19 cellular contexts compared by ENCODE assay signal in the genomic region with DNA sequence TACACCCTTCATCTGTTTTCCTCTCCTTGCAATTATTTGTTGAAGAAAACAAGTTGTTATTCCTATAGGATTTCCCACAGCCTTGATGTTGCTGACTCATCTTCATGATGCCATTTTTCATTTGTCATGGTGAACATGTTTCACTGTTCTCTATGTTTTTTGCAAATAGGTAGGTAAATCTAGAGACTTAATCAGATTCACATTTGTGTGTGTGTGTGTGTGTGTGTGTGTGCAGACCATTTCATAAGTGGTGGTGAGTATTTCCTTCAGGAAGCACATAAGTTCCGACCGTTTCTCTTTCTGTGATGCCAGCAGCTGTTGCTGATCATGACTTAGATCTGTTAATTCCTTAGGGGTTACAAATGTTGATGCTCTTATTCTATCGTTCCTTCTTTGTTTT.
DNase-seq lines count a peak whose midpoint lies in the region; ATAC-seq lines count a peak whose summit lies in the region.
"Had no signal": no experiment of that assay in that cellular context is flagged by ENCODE, and none has a peak within 500 bp of the region (broad histone marks: within the 10 kb centered on the region; RNA-seq: fewer than 3 reads in every experiment).

No MANE protein-coding gene starts in this region.

- peaks cover 0 to 15% (median 0%) of the 10 kb centered on the region in 11 experiments; a peak in 5 of 22 replicates for H3K36me3 ChIP-seq in BLaER1 treated with 17β-estradiol and CSF1 and Interleukin-3, amounts not matched to agents 10 nM and 100 nM
- H3K36me3 ChIP-seq in adipocyte (ENCODE audit: control insufficient read depth, insufficient read depth, low read length, severe bottlenecking): no peaks in the 10 kb centered on the region

- H3K9me3 ChIP-seq in BLaER1 treated with 17β-estradiol and CSF1 and Interleukin-3, amounts not matched to agents 10 nM and 100 nM (replicated peaks in 1 of 11): peaks cover 44 to 57% (median 47%) of the 10 kb centered on the region in 11 experiments
- H3K9me3 ChIP-seq in adipocyte (ENCODE audit: control insufficient read depth, low read length): peaks cover 7% of the 10 kb centered on the region

- H3K9ac ChIP-seq in BLaER1 treated with 17β-estradiol and CSF1 and Interleukin-3, amounts not matched to agents 10 nM and 100 nM: peak overlapping the region in 2 of 11 experiments; percentile 47 to 68; a peak in 2 of 22 replicates
- no peak overlapping the region for H3K9ac ChIP-seq in adipocyte (ENCODE audit: low read length)

- ATAC-seq in HG03520 (IDR thresholded peaks at IDR 0.05; ENCODE audit: unreplicated experiment): no peak
- ATAC-seq: CD8-positive, alpha-beta T cell had no signal

- H3K4me1 ChIP-seq in BLaER1 treated with 17β-estradiol and CSF1 and Interleukin-3, amounts not matched to agents 10 nM and 100 nM: peaks cover 0 to 69% (median 47%) of the 10 kb centered on the region in 10 experiments; a peak in 16 of 20 replicates
- no peaks in the 10 kb centered on the region for H3K4me1 ChIP-seq in adipocyte (ENCODE audit: control insufficient read depth, insufficient read depth, low read length)

- DNase-seq in adipocyte (ENCODE audit: low read depth) (peak; percentile 26), fibroblast of gingiva (ENCODE audit: low read depth) (peak; percentile 59), left kidney (ENCODE audit: low read depth, low spot score) (peak; percentile 11), SIG-M5 treated with dmso at 0.1 percent for 504 hours (lab: John Stamatoyannopoulos, UW; ENCODE audit: unreplicated experiment) (no peak), amygdala (lab: John Stamatoyannopoulos, UW) (no peak)
- DNase-seq in stimulated activated CD4-positive, alpha-beta T cell treated with anti-CD3 and anti-CD28 coated beads, Interleukin-4, amount 100 ng/mL, for 24 hours: no peak
- DNase-seq: C1 segment of cervical spinal cord; CD8-positive, alpha-beta T cell; GDM1; H7; KBM-7; NCI-H1105; NCI-H146; NCI-H2029 treated with DMSO at 0.1 percent for 48 hours; NCI-H446; NCI-H526; Right ventricle myocardium superior had no signal

- H3K4me2 ChIP-seq in BLaER1 treated with 17β-estradiol and CSF1 and Interleukin-3, amounts not matched to agents 10 nM and 100 nM: peak overlapping the region in 8 of 11 experiments; percentile 20 to 85 (median 72); a peak in 13 of 22 replicates

- H3K27ac ChIP-seq in BLaER1 treated with 17β-estradiol and CSF1 and Interleukin-3, amounts not matched to agents 10 nM and 100 nM: peak overlapping the region in 7 of 11 experiments; percentile 53 to 91 (median 89); a peak in 13 of 22 replicates

- H3K27me3 ChIP-seq in BLaER1 treated with 17β-estradiol and CSF1 and Interleukin-3, amounts not matched to agents 10 nM and 100 nM: no peaks in the 10 kb centered on the region
- H3K27me3 ChIP-seq in adipocyte (replicated peaks; ENCODE audit: control insufficient read depth, insufficient read depth, low read length): no peaks in the 10 kb centered on the region

- H4K20me1 ChIP-seq in BLaER1 treated with 17β-estradiol and CSF1 and Interleukin-3, amounts not matched to agents 10 nM and 100 nM: no peaks in the 10 kb centered on the region

- H3K4me3 ChIP-seq in BLaER1 treated with 17β-estradiol and CSF1 and Interleukin-3, amounts not matched to agents 10 nM and 100 nM: no peak overlapping the region
- no peak overlapping the region for H3K4me3 ChIP-seq in adipocyte (ENCODE audit: low read length)

Comparison
In these comparisons a context has a peak if more than half of its experiments do, and no peak if none do; other contexts are left out.
1. DNase-seq: peak in adipocyte (single experiment), fibroblast of gingiva (single experiment) and left kidney (single experiment); none in SIG-M5 treated with dmso at 0.1 percent for 504 hours (single experiment), stimulated activated CD4-positive, alpha-beta T cell treated with anti-CD3 and anti-CD28 coated beads, Interleukin-4, amount 100 ng/mL, for 24 hours (single experiment) and amygdala (0 of 56).